8 cellular contexts compared by ENCODE assay signal in the genomic region with DNA sequence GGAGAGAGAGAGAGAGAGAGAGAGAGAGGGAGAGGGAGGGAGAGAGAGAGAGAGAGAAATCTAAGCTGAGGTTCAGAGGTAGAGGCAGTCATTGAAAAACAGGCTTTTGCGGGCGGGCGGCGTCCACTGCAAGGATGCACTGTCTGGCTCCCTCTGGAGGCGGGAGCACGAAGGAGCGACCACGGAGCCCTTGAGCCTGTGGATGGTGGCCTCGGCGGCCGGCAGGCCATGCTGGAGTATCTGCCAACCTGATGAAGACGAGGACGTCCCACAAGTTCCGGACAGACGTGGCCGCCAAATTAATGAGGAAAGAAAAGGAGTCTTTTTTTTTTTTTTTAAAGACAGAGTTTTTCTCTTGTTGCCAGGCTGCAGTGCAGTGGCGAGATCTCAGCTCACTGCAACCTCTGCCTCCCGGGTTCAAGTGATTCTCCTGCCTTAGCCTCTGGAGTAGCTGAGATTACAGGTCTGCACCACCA. TPM values are rescaled to one million over a fixed set of nuclear protein-coding genes. Genes with fewer than 3 reads are reported as not detected.
DNase-seq lines count a peak whose midpoint lies in the region; ATAC-seq and TF ChIP-seq lines count a peak whose summit lies in the region.

No MANE protein-coding gene starts in this region.

- no peaks in the 10 kb centered on the region for H3K27me3 Mint-ChIP-seq in activated naive CD8-positive, alpha-beta T cell
- H3K27me3 Mint-ChIP-seq in progenitor cell of endocrine pancreas, result no peaks in the 10 kb centered on the region

- peak; percentile 85 for DNase-seq in D341Med (ENCODE audit: low spot score)
- DNase-seq in MV-4-11 (lab: John Stamatoyannopoulos, UW), result peak; percentile 68
- peak; percentile 52 to 84 for DNase-seq in SW 1271 (lab: John Stamatoyannopoulos, UW)
- peak; percentile 86 to 88 for DNase-seq in cardiac muscle cell (ENCODE audit: low read depth in 1 of 2, low spot score in 1 of 2)
- peak; percentile 70 for DNase-seq in progenitor cell of endocrine pancreas (ENCODE audit: low spot score, unreplicated experiment)
- peak; percentile 86 for DNase-seq in ureter (ENCODE audit: low spot score)

- peak; percentile 82 for TF ChIP-seq CTCF in cardiac muscle cell (IDR thresholded peaks at IDR 0.05; ENCODE audit: low read depth, low read length)
- peak; percentile 81 for TF ChIP-seq CTCF in progenitor cell of endocrine pancreas (IDR thresholded peaks at IDR 0.05; ENCODE audit: unreplicated experiment)

- peaks cover 12% of the 10 kb centered on the region for H3K4me1 Mint-ChIP-seq in activated naive CD8-positive, alpha-beta T cell (ENCODE audit: low read depth)
- peaks cover 20% of the 10 kb centered on the region for H3K4me1 Mint-ChIP-seq in progenitor cell of endocrine pancreas (ENCODE audit: low read depth)

- H3K4me1 ChIP-seq in cardiac muscle cell (ENCODE audit: low read depth), result no peaks in the 10 kb centered on the region

- H3K36me3 Mint-ChIP-seq in activated naive CD8-positive, alpha-beta T cell, result peaks cover 2% of the 10 kb centered on the region
- H3K36me3 Mint-ChIP-seq in progenitor cell of endocrine pancreas (ENCODE audit: insufficient read depth), result no peaks in the 10 kb centered on the region

- H3K27ac ChIP-seq in cardiac muscle cell, result no peak overlapping the region

- H3K27ac Mint-ChIP-seq in activated naive CD8-positive, alpha-beta T cell, result no peak overlapping the region
- peak overlapping the region; percentile 20 for H3K27ac Mint-ChIP-seq in progenitor cell of endocrine pancreas

- peak overlapping the region; percentile 15 for H3K4me3 Mint-ChIP-seq in activated naive CD8-positive, alpha-beta T cell
- H3K4me3 Mint-ChIP-seq in progenitor cell of endocrine pancreas (ENCODE audit: low read depth), result no peak overlapping the region

- H3K9me3 ChIP-seq in cardiac muscle cell (ENCODE audit: low read depth), result no peaks in the 10 kb centered on the region

- H3K9me3 Mint-ChIP-seq in activated naive CD8-positive, alpha-beta T cell (ENCODE audit: low read depth), result no peaks in the 10 kb centered on the region
- no peaks in the 10 kb centered on the region for H3K9me3 Mint-ChIP-seq in progenitor cell of endocrine pancreas (ENCODE audit: low read depth)

- H3K4me3 ChIP-seq in cardiac muscle cell, result no peak overlapping the region

- no peaks in the 10 kb centered on the region for H3K27me3 ChIP-seq in cardiac muscle cell

- no peaks in the 10 kb centered on the region for H3K36me3 ChIP-seq in cardiac muscle cell

- ATAC-seq in GM21723 (IDR thresholded peaks at IDR 0.05; ENCODE audit: unreplicated experiment), result peak; percentile 65

RNA-seq across cellular contexts. Expression of gene CCDC125, which starts 2.2 kb away (rescaled TPM):
- total RNA-seq in cardiac muscle cell (0.81 and 4.4 TPM in 2 replicates), progenitor cell of endocrine pancreas (10.8 and 15.5 TPM in 2 replicates), ureter (23.0 TPM)
- polyA plus RNA-seq in cardiac muscle cell, result 0.65 and 1.9 TPM in 2 replicates

RNA-seq across cellular contexts. Expression of gene AK6, which starts 34.5 kb away (rescaled TPM):
- total RNA-seq in cardiac muscle cell, result 13.4 and 22.5 TPM in 2 replicates
- polyA plus RNA-seq in cardiac muscle cell, result 69.7 and 70.6 TPM in 2 replicates
- 34.0 and 36.1 TPM in 2 replicates for total RNA-seq in progenitor cell of endocrine pancreas
- 29.1 TPM for total RNA-seq in ureter

RNA-seq across cellular contexts. Expression of gene TAF9, which starts 34.5 kb away (rescaled TPM):
- total RNA-seq in cardiac muscle cell (65.6 and 80.4 TPM in 2 replicates), progenitor cell of endocrine pancreas (53.4 and 58.9 TPM in 2 replicates), ureter (49.8 TPM)
- polyA plus RNA-seq in cardiac muscle cell, result 104 and 110 TPM in 2 replicates

RNA-seq across cellular contexts. Expression of gene RAD17, which starts 34.8 kb away (rescaled TPM):
- total RNA-seq in cardiac muscle cell (18.8 and 26.0 TPM in 2 replicates), progenitor cell of endocrine pancreas (35.3 and 36.4 TPM in 2 replicates), ureter (23.1 TPM)
- polyA plus RNA-seq in cardiac muscle cell, result 29.0 and 34.1 TPM in 2 replicates
